1 cellular context compared by ENCODE assay signal in the genomic region with DNA sequence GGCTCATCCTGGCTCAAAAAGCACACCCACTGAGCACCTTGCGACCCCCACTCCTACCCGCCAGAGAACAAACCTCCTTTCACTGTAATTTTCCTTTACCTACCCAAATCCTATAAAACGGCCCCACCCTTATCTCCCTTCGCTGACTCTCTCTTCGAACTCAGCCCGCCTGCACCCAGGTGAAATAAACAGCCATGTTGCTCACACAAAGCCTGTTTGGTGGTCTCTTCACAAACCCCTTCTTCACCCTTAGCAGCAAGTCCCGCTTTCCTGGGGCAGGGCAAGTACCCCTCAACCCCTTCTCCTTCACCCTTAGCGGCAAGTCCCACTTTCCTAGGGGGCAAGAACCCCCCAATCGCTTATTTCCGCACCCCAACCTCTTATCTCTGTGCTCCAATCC.
TF ChIP-seq lines count a peak whose summit lies in the region.

No MANE protein-coding gene starts in this region.

TF ChIP-seq in WTC11, 78 proteins besides CTCF, POLR2A, EP300 and RAD21 (continued from another document):
- peak; percentile 91 for TF ChIP-seq NFATC4 (CRISPR knock-in tag; IDR thresholded peaks at IDR 0.05)
- TF ChIP-seq, protein P1, sequence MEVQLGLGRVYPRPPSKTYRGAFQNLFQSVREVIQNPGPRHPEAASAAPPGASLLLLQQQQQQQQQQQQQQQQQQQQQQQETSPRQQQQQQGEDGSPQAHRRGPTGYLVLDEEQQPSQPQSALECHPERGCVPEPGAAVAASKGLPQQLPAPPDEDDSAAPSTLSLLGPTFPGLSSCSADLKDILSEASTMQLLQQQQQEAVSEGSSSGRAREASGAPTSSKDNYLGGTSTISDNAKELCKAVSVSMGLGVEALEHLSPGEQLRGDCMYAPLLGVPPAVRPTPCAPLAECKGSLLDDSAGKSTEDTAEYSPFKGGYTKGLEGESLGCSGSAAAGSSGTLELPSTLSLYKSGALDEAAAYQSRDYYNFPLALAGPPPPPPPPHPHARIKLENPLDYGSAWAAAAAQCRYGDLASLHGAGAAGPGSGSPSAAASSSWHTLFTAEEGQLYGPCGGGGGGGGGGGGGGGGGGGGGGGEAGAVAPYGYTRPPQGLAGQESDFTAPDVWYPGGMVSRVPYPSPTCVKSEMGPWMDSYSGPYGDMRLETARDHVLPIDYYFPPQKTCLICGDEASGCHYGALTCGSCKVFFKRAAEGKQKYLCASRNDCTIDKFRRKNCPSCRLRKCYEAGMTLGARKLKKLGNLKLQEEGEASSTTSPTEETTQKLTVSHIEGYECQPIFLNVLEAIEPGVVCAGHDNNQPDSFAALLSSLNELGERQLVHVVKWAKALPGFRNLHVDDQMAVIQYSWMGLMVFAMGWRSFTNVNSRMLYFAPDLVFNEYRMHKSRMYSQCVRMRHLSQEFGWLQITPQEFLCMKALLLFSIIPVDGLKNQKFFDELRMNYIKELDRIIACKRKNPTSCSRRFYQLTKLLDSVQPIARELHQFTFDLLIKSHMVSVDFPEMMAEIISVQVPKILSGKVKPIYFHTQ (CRISPR knock-in tag; IDR thresholded peaks at IDR 0.05) = peak; percentile 94
- TF ChIP-seq, protein P2, sequence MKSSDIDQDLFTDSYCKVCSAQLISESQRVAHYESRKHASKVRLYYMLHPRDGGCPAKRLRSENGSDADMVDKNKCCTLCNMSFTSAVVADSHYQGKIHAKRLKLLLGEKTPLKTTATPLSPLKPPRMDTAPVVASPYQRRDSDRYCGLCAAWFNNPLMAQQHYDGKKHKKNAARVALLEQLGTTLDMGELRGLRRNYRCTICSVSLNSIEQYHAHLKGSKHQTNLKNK (CRISPR knock-in tag; IDR thresholded peaks at IDR 0.05) = peak; percentile 59; the same call in 1 of the 2 replicates
- TF ChIP-seq, protein P3, sequence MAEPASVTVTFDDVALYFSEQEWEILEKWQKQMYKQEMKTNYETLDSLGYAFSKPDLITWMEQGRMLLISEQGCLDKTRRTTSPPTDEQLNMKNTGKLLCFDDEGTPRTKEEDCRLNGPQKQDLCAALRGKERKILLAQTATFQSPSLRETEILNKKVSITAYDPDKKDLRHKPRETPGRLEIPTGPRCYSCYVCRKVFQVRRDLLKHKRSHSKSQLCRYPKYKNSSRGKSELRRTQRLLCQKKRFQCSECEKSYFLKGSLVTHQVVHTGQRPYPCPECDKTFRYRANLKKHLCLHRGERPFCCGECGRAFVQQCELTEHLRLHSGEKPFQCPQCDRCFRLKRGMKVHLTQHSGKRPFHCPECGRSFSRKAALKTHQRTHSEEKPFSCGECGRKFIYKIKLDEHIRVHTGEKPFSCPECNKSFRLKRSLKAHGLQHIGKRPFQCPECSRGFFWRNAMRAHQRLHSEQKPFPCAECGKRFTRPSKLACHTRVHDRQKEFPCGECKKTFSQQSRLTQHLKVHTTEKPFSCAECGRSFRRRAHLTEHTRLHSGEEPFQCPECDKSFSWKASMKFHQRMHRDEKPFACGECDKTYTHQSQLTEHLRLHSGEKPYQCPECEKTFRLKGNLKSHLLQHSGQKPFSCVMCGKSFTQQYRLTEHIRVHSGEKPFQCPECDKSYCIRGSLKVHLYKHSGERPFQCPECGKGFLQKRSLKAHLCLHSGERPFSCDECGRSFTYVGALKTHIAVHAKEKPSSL (CRISPR knock-in tag; conservative IDR thresholded peaks at IDR 0.05) = peak; percentile 89
- peak; percentile 97 for TF ChIP-seq PRRX2 (CRISPR knock-in tag; IDR thresholded peaks at IDR 0.05)
